In genomic region chr18:34370704-34371405, GRCh38 we compare ENCODE assay signal across 14 cellular contexts.
DNase-seq lines count a peak whose midpoint lies in the region; ATAC-seq and FAIRE-seq lines count a peak whose summit lies in the region.
"Had no signal": no experiment of that assay in that cellular context is flagged by ENCODE, and none has a peak within 500 bp of the region (broad histone marks: within the 10 kb centered on the region; RNA-seq: fewer than 3 reads in every experiment).

No MANE protein-coding gene starts in this region.

- peak; percentile 75 for FAIRE-seq in islet of Langerhans (lab: Jason Lieb, UNC)

- DNase-seq in NCI-H1105 treated with DMSO at 0.1 percent for 48 hours (lab: John Stamatoyannopoulos, UW) (peak; percentile 7), NCI-H1105 (lab: John Stamatoyannopoulos, UW) (no peak), OCI-M2 (lab: John Stamatoyannopoulos, UW; ENCODE audit: unreplicated experiment) (peak; percentile 8)
- no peak for DNase-seq in central memory CD4-positive, alpha-beta T cell
- DNase-seq: Caco-2; CD4-positive, CD25-positive, alpha-beta regulatory T cell; H7; MG63; NCI-H1092 treated with DMSO at 0.1 percent for 48 hours; NCI-H2029 had no signal

- ATAC-seq in HG03432 (IDR thresholded peaks at IDR 0.05; ENCODE audit: unreplicated experiment) (peak; percentile 42), GM18867 (IDR thresholded peaks at IDR 0.05; ENCODE audit: unreplicated experiment) (no peak), HG02623 (IDR thresholded peaks at IDR 0.05; ENCODE audit: unreplicated experiment) (no peak)

Comparison
In these comparisons a context has a peak if more than half of its experiments do, and no peak if none do; other contexts are left out.
1. DNase-seq: peak in NCI-H1105 treated with DMSO at 0.1 percent for 48 hours (single experiment) and OCI-M2 (single experiment); none in NCI-H1105 (single experiment) and central memory CD4-positive, alpha-beta T cell (single experiment).